11 cellular contexts compared by ENCODE assay signal in genomic region chr16:76639685-76640289, GRCh38.
DNase-seq lines count a peak whose midpoint lies in the region; ATAC-seq and TF ChIP-seq lines count a peak whose summit lies in the region.
"Had no signal": no experiment of that assay in that cellular context is flagged by ENCODE, and none has a peak within 500 bp of the region (broad histone marks: within the 10 kb centered on the region; RNA-seq: fewer than 3 reads in every experiment).

No MANE protein-coding gene starts in this region.

- H3K4me1 Mint-ChIP-seq in HFFc6 (ENCODE audit: low read depth), result no peaks in the 10 kb centered on the region
- no peaks in the 10 kb centered on the region for H3K4me1 Mint-ChIP-seq in stimulated activated memory B cell treated with anti-CD40 and anti-IgM and Interleukin-4, amounts not matched to agents 10 μg/mL and 1 μg/mL and 100 μg/mL, for 72 hours

- intact Hi-C loops in aorta (cut with DNase I), result no loop called here

- H3K36me3 ChIP-seq in SJSA1 (no peaks in the 10 kb centered on the region), kidney epithelial cell (ENCODE audit: control insufficient read depth, insufficient read depth, low read length) (no peaks in the 10 kb centered on the region), aorta (ENCODE audit: control insufficient read depth in 1 of 2, insufficient read depth in 2 of 2, low read length in 1 of 2) (no peaks in the 10 kb centered on the region)

- no peaks in the 10 kb centered on the region for H3K27me3 Mint-ChIP-seq in HFFc6 (ENCODE audit: insufficient read depth)
- H3K27me3 Mint-ChIP-seq in stimulated activated memory B cell treated with anti-CD40 and anti-IgM and Interleukin-4, amounts not matched to agents 10 μg/mL and 1 μg/mL and 100 μg/mL, for 72 hours, result no peaks in the 10 kb centered on the region

- H3K9me3 Mint-ChIP-seq in HFFc6, result peaks cover 29% of the 10 kb centered on the region
- H3K9me3 Mint-ChIP-seq in stimulated activated memory B cell treated with anti-CD40 and anti-IgM and Interleukin-4, amounts not matched to agents 10 μg/mL and 1 μg/mL and 100 μg/mL, for 72 hours, result no peaks in the 10 kb centered on the region

- DNase-seq in DMS 273 treated with DMSO at 0.1 percent for 48 hours (lab: John Stamatoyannopoulos, UW) (peak; percentile 25), HFFc6 (no peak), SJSA1 (ENCODE audit: low read depth in 1 of 2, low spot score in 2 of 2) (peak; percentile 3 to 44), kidney epithelial cell (ENCODE audit: low read depth) (no peak), HCEC 1CT (no peak), aorta (no peak)
- DNase-seq in effector CD8-positive, alpha-beta T cell (lab: John Stamatoyannopoulos, UW), result no peak
- DNase-seq: effector memory CD4-positive, alpha-beta T cell; T-helper 2 cell had no signal

- H3K27ac Mint-ChIP-seq in HFFc6, result no peak overlapping the region
- H3K27ac Mint-ChIP-seq in stimulated activated memory B cell treated with anti-CD40 and anti-IgM and Interleukin-4, amounts not matched to agents 10 μg/mL and 1 μg/mL and 100 μg/mL, for 72 hours, result no peak overlapping the region

- TF ChIP-seq CTCF in HFFc6 (IDR thresholded peaks at IDR 0.05) (peak; percentile 11; the same call in 1 of the 2 replicates), kidney epithelial cell (IDR thresholded peaks at IDR 0.05; ENCODE audit: insufficient read depth, low read length, poor library complexity, severe bottlenecking) (peak; percentile 53)

- H3K4me1 ChIP-seq in SJSA1 (replicated peaks), result no peaks in the 10 kb centered on the region
- no peaks in the 10 kb centered on the region for H3K4me1 ChIP-seq in aorta (ENCODE audit: control insufficient read depth in 1 of 2, insufficient read depth in 2 of 2, low read length in 2 of 2)

- no peaks in the 10 kb centered on the region for H3K27me3 ChIP-seq in SJSA1 (replicated peaks)
- H3K27me3 ChIP-seq in kidney epithelial cell (ENCODE audit: control insufficient read depth, insufficient read depth, low read length), result no peaks in the 10 kb centered on the region
- H3K27me3 ChIP-seq in aorta (ENCODE audit: control insufficient read depth in 1 of 2, insufficient read depth in 2 of 2, low read length in 1 of 2), result no peaks in the 10 kb centered on the region

- H3K9me3 ChIP-seq in SJSA1 (replicated peaks), result no peaks in the 10 kb centered on the region
- H3K9me3 ChIP-seq in aorta (ENCODE audit: control insufficient read depth, low read length), result no peaks in the 10 kb centered on the region

- WGBS in aorta, 2 donors, result 47 to 51% methylated on average over 10 of the region's 10 CpGs

- H3K27ac ChIP-seq in SJSA1, result no peak overlapping the region
- H3K27ac ChIP-seq in aorta (ENCODE audit: low read depth in 1 of 2, low read length in 2 of 2), result no peak overlapping the region
- H3K27ac ChIP-seq: skin epidermis had no signal

- H3K4me3 Mint-ChIP-seq in HFFc6, result no peak overlapping the region
- no peak overlapping the region for H3K4me3 Mint-ChIP-seq in stimulated activated memory B cell treated with anti-CD40 and anti-IgM and Interleukin-4, amounts not matched to agents 10 μg/mL and 1 μg/mL and 100 μg/mL, for 72 hours

- no peak for ATAC-seq in aorta (ENCODE audit: low FRiP score)
- ATAC-seq in stimulated activated memory B cell treated with anti-CD40 and anti-IgM and Interleukin-4, amounts not matched to agents 10 μg/mL and 1 μg/mL and 100 μg/mL, for 72 hours, result no peak

- H3K4me3 ChIP-seq in SJSA1, result no peak overlapping the region
- H3K4me3 ChIP-seq in kidney epithelial cell (ENCODE audit: low read depth, low read length), result no peak overlapping the region
- no peak overlapping the region for H3K4me3 ChIP-seq in aorta (ENCODE audit: low read length in 2 of 2)
- H3K4me3 ChIP-seq: skin epidermis had no signal

- no peaks in the 10 kb centered on the region for H3K36me3 Mint-ChIP-seq in HFFc6 (ENCODE audit: low read depth)
- H3K36me3 Mint-ChIP-seq in stimulated activated memory B cell treated with anti-CD40 and anti-IgM and Interleukin-4, amounts not matched to agents 10 μg/mL and 1 μg/mL and 100 μg/mL, for 72 hours, result no peaks in the 10 kb centered on the region

Comparison
In these comparisons a context has a peak if more than half of its experiments do, and no peak if none do; other contexts are left out.
1. DNase-seq: peak in DMS 273 treated with DMSO at 0.1 percent for 48 hours (single experiment) and SJSA1 (2 of 2); none in HFFc6 (single experiment), kidney epithelial cell (single experiment), effector CD8-positive, alpha-beta T cell (single experiment), HCEC 1CT (single experiment) and aorta (0 of 2).